Comparison of ENCODE assay signal across 8 cellular contexts in the genomic region with DNA sequence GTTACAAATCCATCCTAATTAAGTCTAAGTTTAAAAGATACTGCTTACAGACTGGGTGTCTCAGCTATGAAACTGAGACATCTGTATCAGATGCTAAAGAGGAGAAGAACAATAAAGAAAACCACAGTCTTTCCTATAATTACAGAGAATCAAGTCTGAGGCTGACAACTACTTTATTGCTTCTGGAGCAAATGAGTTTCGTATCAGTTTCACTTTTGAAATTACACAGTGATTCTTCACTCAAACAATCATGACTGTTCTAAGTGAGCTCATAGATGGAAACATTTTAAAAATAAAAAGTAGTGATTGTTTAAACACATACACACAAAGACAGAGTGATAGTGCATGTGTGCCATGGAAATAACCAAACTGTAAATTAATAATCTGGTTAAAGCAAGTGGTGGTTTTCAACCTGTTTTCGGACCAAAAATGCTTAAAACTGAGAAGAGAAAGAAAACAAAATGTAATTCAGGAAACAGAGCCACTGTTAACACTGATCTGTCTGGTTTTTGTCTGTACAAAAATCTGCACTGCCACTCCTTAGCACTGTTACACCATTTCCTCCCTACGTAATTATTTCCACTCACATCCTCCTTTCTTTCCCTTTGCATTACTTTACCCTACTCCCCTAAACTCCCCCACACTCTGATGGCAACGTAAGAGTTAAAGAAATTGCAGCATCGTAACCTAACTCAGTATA. TPM values are rescaled to one million over a fixed set of nuclear protein-coding genes. Genes with fewer than 3 reads are reported as not detected.
DNase-seq lines count a peak whose midpoint lies in the region; ATAC-seq and TF ChIP-seq lines count a peak whose summit lies in the region.

No MANE protein-coding gene starts in this region.

- POLR2A ChIA-PET in CD8-positive, alpha-beta memory T cell (lab: Charles Lee): interaction anchor here (1.0 to 2.2 kb wide), 2 partner anchors 13 to 104 kb away, joined by 4 to 5 read pairs; a partner anchor contains a TSS

- H3K4me3 Mint-ChIP-seq in CD8-positive, alpha-beta memory T cell: peak overlapping the region; percentile 69 to 89 (median 86)
- H3K4me3 Mint-ChIP-seq in T-helper 2 cell treated with Interferon-gamma antibody and Interleukin-4, amounts not matched to agents 5 μg/mL and 100 μg/mL, for 36 hours: peak overlapping the region; percentile 85

- intact Hi-C loops in ovary (cut with DNase I): no loop called here

- TF ChIP-seq CTCF in fibroblast of lung (conservative IDR thresholded peaks at IDR 0.05 in 1 of 2, IDR thresholded peaks at IDR 0.05 in 1 of 2; ENCODE audit: low read depth in 1 of 2, low read length in 2 of 2) (no peak), ovary (IDR thresholded peaks at IDR 0.05) (no peak)

- peak overlapping the region; percentile 70 for H3K4me3 ChIP-seq in CD8-positive, alpha-beta memory T cell (ENCODE audit: low read length)
- H3K4me3 ChIP-seq in fibroblast of lung (replicated peaks in 1 of 4; ENCODE audit: control extremely low read depth in 1 of 4, insufficient read depth in 1 of 4, low read depth in 3 of 4, low read length in 4 of 4): peak overlapping the region; percentile 30 to 56 (median 46)
- H3K4me3 ChIP-seq in ovary: peak overlapping the region; percentile 11

- H3K27ac Mint-ChIP-seq in CD8-positive, alpha-beta memory T cell: peak overlapping the region; percentile 89 to 99 (median 97)
- peak overlapping the region; percentile 98 for H3K27ac Mint-ChIP-seq in T-helper 2 cell treated with Interferon-gamma antibody and Interleukin-4, amounts not matched to agents 5 μg/mL and 100 μg/mL, for 36 hours

- H3K36me3 Mint-ChIP-seq in CD8-positive, alpha-beta memory T cell: peaks cover 14 to 23% (median 16%) of the 10 kb centered on the region in 3 donors
- H3K36me3 Mint-ChIP-seq in T-helper 2 cell treated with Interferon-gamma antibody and Interleukin-4, amounts not matched to agents 5 μg/mL and 100 μg/mL, for 36 hours (ENCODE audit: low read depth): peaks cover 39% of the 10 kb centered on the region

- no peaks in the 10 kb centered on the region for H3K9me3 ChIP-seq in CD8-positive, alpha-beta memory T cell (ENCODE audit: low read length)
- no peaks in the 10 kb centered on the region for H3K9me3 ChIP-seq in fibroblast of lung (ENCODE audit: control insufficient read depth, insufficient read depth, low read depth, low read length)
- no peaks in the 10 kb centered on the region for H3K9me3 ChIP-seq in ovary

- peak overlapping the region; percentile 47 for H3K9ac ChIP-seq in fibroblast of lung (ENCODE audit: insufficient read depth, low read length)

- peak; percentile 81 for ATAC-seq in GM19452 (IDR thresholded peaks at IDR 0.05; ENCODE audit: unreplicated experiment)
- ATAC-seq in HG03460 (IDR thresholded peaks at IDR 0.05; ENCODE audit: unreplicated experiment): peak; percentile 69

- no peak for TF ChIP-seq POLR2A in ovary (IDR thresholded peaks at IDR 0.05)

- WGBS in ovary, 3 donors: 2 to 5% (median 3%) methylated on average over 5 of the region's 5 CpGs

- H3K9me3 Mint-ChIP-seq in CD8-positive, alpha-beta memory T cell: peaks cover 4 to 7% (median 5%) of the 10 kb centered on the region in 5 donors
- peaks cover 11% of the 10 kb centered on the region for H3K9me3 Mint-ChIP-seq in T-helper 2 cell treated with Interferon-gamma antibody and Interleukin-4, amounts not matched to agents 5 μg/mL and 100 μg/mL, for 36 hours

- DNase-seq in CD8-positive, alpha-beta memory T cell: peak in 2 of 5 donors; percentile 58 to 59
- DNase-seq in T-helper 2 cell treated with Interferon-gamma antibody and Interleukin-4, amounts not matched to agents 5 μg/mL and 100 μg/mL, for 36 hours (ENCODE audit: low spot score): peak; percentile 45
- peak; percentile 48 to 49 for DNase-seq in fibroblast of lung (ENCODE audit: low read depth in 2 of 2)
- no peak for DNase-seq in ovary
- no peak for DNase-seq in mucosa of gallbladder (ENCODE audit: low spot score)
- no peak for DNase-seq in NCI-H524 treated with DMSO at 0.1 percent for 48 hours (lab: John Stamatoyannopoulos, UW)

- CTCF ChIA-PET in CD8-positive, alpha-beta memory T cell (lab: Charles Lee): interaction anchor here (1.0 to 1.6 kb wide), 2 partner anchors 10 to 12 kb away, joined by 3 to 6 read pairs; no protein-coding TSS in a partner anchor

- peaks cover 43 to 72% (median 71%) of the 10 kb centered on the region in 3 donors for H3K4me1 Mint-ChIP-seq in CD8-positive, alpha-beta memory T cell
- H3K4me1 Mint-ChIP-seq in T-helper 2 cell treated with Interferon-gamma antibody and Interleukin-4, amounts not matched to agents 5 μg/mL and 100 μg/mL, for 36 hours (ENCODE audit: low read depth): peaks cover 47% of the 10 kb centered on the region

- H2AFZ ChIP-seq in fibroblast of lung (ENCODE audit: low read length): peak overlapping the region; percentile 72

- H3K27ac ChIP-seq in CD8-positive, alpha-beta memory T cell (ENCODE audit: low read depth, low read length): peak overlapping the region; percentile 87
- H3K27ac ChIP-seq in fibroblast of lung (ENCODE audit: insufficient read depth, low read length): peak overlapping the region; percentile 81
- H3K27ac ChIP-seq in ovary: peak overlapping the region; percentile 25 to 52

- no peaks in the 10 kb centered on the region for H3K36me3 ChIP-seq in CD8-positive, alpha-beta memory T cell (ENCODE audit: insufficient read depth, low read length)
- H3K36me3 ChIP-seq in fibroblast of lung (ENCODE audit: control insufficient read depth, insufficient read depth, low read length): no peaks in the 10 kb centered on the region
- no peaks in the 10 kb centered on the region for H3K36me3 ChIP-seq in ovary

- no peaks in the 10 kb centered on the region for H3K27me3 ChIP-seq in CD8-positive, alpha-beta memory T cell (ENCODE audit: insufficient read depth, low read length, poor library complexity, severe bottlenecking)
- H3K27me3 ChIP-seq in fibroblast of lung (ENCODE audit: control insufficient read depth, insufficient read depth, low read length) (no peaks in the 10 kb centered on the region), ovary (no peaks in the 10 kb centered on the region)

- H3K4me2 ChIP-seq in fibroblast of lung (ENCODE audit: extremely low read depth, insufficient read depth, low read length): peak overlapping the region; percentile 96

- H3K27me3 Mint-ChIP-seq in CD8-positive, alpha-beta memory T cell: peaks cover 0 to 1% of the 10 kb centered on the region in 2 donors
- no peaks in the 10 kb centered on the region for H3K27me3 Mint-ChIP-seq in T-helper 2 cell treated with Interferon-gamma antibody and Interleukin-4, amounts not matched to agents 5 μg/mL and 100 μg/mL, for 36 hours (ENCODE audit: low read depth)

- no peaks in the 10 kb centered on the region for H4K20me1 ChIP-seq in fibroblast of lung (ENCODE audit: control insufficient read depth, extremely low read depth, insufficient read depth, low read length)

- no peak for TF ChIP-seq EP300 in ovary (IDR thresholded peaks at IDR 0.05)

- peaks cover 42% of the 10 kb centered on the region for H3K79me2 ChIP-seq in fibroblast of lung (ENCODE audit: control insufficient read depth, insufficient read depth, low read length)

- peaks cover 38% of the 10 kb centered on the region for H3K4me1 ChIP-seq in CD8-positive, alpha-beta memory T cell (ENCODE audit: insufficient read depth, low read length)
- peaks cover 2% of the 10 kb centered on the region for H3K4me1 ChIP-seq in fibroblast of lung (ENCODE audit: control insufficient read depth, extremely low read depth, insufficient read depth, low read length)
- peaks cover 5% of the 10 kb centered on the region for H3K4me1 ChIP-seq in ovary (ENCODE audit: insufficient read depth)

RNA-seq across cellular contexts. Expression of a gene that starts 12.5 kb away (rescaled TPM):
- 10 to 100 TPM; 79.8 to 82.9 TPM for total RNA-seq in CD8-positive, alpha-beta memory T cell
- 45.7 TPM for polyA plus RNA-seq in CD8-positive, alpha-beta memory T cell
- total RNA-seq in fibroblast of lung (44.4 and 52.4 TPM in 2 replicates), ovary (10 to 100 TPM; 27.4 to 54.1 (median 42.2) TPM), mucosa of gallbladder (31.0 TPM)
- polyA plus RNA-seq in fibroblast of lung (29.9 and 31.3 TPM in 2 replicates), ovary (10 to 100 TPM; 27.5 to 44.8 TPM)
- polyA plus RNA-seq in fibroblast of lung (2012): 19.9 and 22.6 TPM in 2 replicates
- 6.9 and 20.5 TPM in 2 replicates for polyA minus RNA-seq in fibroblast of lung (ENCODE audit: low replicate concordance)

RNA-seq across cellular contexts. Expression of a gene that starts 53.1 kb away (rescaled TPM):
- total RNA-seq in CD8-positive, alpha-beta memory T cell: not detected
- polyA plus RNA-seq in CD8-positive, alpha-beta memory T cell: not detected
- total RNA-seq in fibroblast of lung (not detected in 2 replicates), ovary (under 1 TPM in 2 of 7 donors, not detected in 5; under 0.01 to 0.08 TPM), mucosa of gallbladder (not detected)
- polyA plus RNA-seq in fibroblast of lung (not detected in 2 replicates), ovary (under 1 TPM; 0.01 to 0.07 TPM)
- 0.01 TPM in 1 of 2 replicates, not detected in the other for polyA plus RNA-seq in fibroblast of lung (2012)
- polyA minus RNA-seq in fibroblast of lung (ENCODE audit: low replicate concordance): not detected in 2 replicates

Comparison
In these comparisons a context has a peak if more than half of its experiments do, and no peak if none do; other contexts are left out.
1. DNase-seq: peak in T-helper 2 cell treated with Interferon-gamma antibody and Interleukin-4, amounts not matched to agents 5 μg/mL and 100 μg/mL, for 36 hours (single experiment) and fibroblast of lung (2 of 2); none in ovary (0 of 5), mucosa of gallbladder (single experiment) and NCI-H524 treated with DMSO at 0.1 percent for 48 hours (single experiment).
2. H3K4me3 ChIP-seq: peak in every context shown above with its lines; median percentile 70 in CD8-positive, alpha-beta memory T cell; 46 in fibroblast of lung; 11 in ovary.
3. Peak in every context shown above with its lines, with median percentiles within 50 percentile points of each other: H3K27ac ChIP-seq.